In the genomic region with DNA sequence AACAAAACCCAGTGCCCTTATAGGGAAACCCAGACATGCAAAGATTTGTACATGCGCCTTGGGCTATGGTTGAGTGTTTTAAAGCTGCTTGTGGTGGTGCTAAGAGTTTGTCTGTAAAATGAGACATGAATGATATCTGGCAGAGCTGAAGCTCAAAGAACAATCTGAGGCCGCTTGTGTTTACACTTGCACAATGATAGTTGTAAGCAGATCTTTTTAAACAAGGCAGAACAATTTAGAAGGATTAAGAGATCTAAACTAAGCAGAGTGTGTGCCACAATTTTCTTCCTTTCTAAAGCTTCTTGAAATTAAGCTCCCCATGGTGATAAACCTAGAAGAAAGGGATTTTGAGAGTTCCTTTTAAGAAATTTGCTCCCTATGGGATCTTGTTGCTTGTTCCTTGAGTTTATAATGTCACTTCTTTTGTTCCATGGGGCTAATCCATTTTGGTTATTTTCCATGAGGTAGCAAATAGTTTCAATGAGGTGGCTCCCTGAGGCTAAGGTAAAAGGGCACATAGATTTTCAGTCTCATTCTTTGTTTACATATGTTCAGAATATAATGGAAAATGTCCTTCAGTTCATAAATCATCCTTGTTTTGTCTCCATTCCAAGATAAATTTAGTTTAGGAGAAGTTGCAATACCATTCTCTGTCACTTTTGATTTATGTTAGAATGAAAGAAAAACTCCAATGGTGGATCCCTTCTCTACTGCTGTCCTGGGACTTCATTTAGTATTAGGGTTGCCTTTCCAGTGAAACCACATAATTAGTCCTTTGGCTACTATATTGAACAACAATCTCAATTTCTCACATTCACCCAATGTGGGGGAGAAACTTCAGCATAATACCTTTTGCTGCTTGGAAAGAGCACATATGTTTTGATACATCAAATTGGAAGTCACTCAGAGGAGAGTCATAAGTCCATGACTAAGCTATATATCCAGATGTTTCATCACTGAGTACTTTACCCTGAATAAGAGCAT, we compare ENCODE assay signal across 17 cellular contexts.
DNase-seq lines count a peak whose midpoint lies in the region; ATAC-seq and TF ChIP-seq lines count a peak whose summit lies in the region.
"Had no signal": no experiment of that assay in that cellular context is flagged by ENCODE, and none has a peak within 500 bp of the region (broad histone marks: within the 10 kb centered on the region; RNA-seq: fewer than 3 reads in every experiment).

No MANE protein-coding gene starts in this region.

- no peak for TF ChIP-seq POLR2A in sigmoid colon (IDR thresholded peaks at IDR 0.05)

- H3K4me1 Mint-ChIP-seq in naive thymus-derived CD8-positive, alpha-beta T cell = no peaks in the 10 kb centered on the region
- H3K4me1 Mint-ChIP-seq: activated CD4-positive, alpha-beta T cell treated with anti-CD3 and anti-CD28 coated beads, Interleukin-2, amount 10 ng/mL, durations not matched to agents 24 days and 14 days; T-cell had no signal

- POLR2A ChIA-PET in naive thymus-derived CD8-positive, alpha-beta T cell (lab: Charles Lee) = no interaction called here

- peak overlapping the region; percentile 35 to 69 (median 54) for H3K27ac ChIP-seq in sigmoid colon
- H3K27ac ChIP-seq: pancreas had no signal

- H3K36me3 Mint-ChIP-seq in naive thymus-derived CD8-positive, alpha-beta T cell = no peaks in the 10 kb centered on the region
- H3K36me3 Mint-ChIP-seq: T-cell had no signal

- H3K9me3 Mint-ChIP-seq in naive thymus-derived CD8-positive, alpha-beta T cell = peaks cover 0 to 7% (median 0%) of the 10 kb centered on the region in 9 donors
- H3K9me3 Mint-ChIP-seq: activated CD4-positive, alpha-beta T cell treated with anti-CD3 and anti-CD28 coated beads, Interleukin-2, amount 10 ng/mL, durations not matched to agents 24 days and 14 days; T-cell had no signal

- no peaks in the 10 kb centered on the region for H3K9me3 ChIP-seq in sigmoid colon
- H3K9me3 ChIP-seq: pancreas had no signal

- DNase-seq in H4 (ENCODE audit: low spot score) (peak; percentile 94), RKO (ENCODE audit: low spot score) (peak; percentile 31), fibroblast of mammary gland (ENCODE audit: low read depth) (peak; percentile 93), sigmoid colon (no peak), islet precursor cell (no peak), medulla oblongata (ENCODE audit: extremely low spot score) (no peak)
- DNase-seq in naive thymus-derived CD8-positive, alpha-beta T cell = no peak
- DNase-seq: activated CD4-positive, alpha-beta T cell treated with anti-CD3 and anti-CD28 coated beads, Interleukin-2, amount 10 ng/mL, durations not matched to agents 24 days and 14 days; CD4-positive, alpha-beta T cell; head of caudate nucleus; left ventricle myocardium superior; NCI-H187 treated with DMSO at 0.1 percent for 48 hours; pancreas; stimulated activated CD4-positive, alpha-beta T cell treated with anti-CD3 and anti-CD28 coated beads, Interleukin-4, amount 100 ng/mL, for 1 hour; T-cell had no signal

- H3K4me3 ChIP-seq in fibroblast of mammary gland (ENCODE audit: control insufficient read depth, low read depth, low read length) (no peak overlapping the region), sigmoid colon (no peak overlapping the region)
- H3K4me3 ChIP-seq: pancreas had no signal

- intact Hi-C loops in sigmoid colon (cut with DNase I) = no loop called here

- TF ChIP-seq EP300 in sigmoid colon (IDR thresholded peaks at IDR 0.05) = no peak

- 50 to 58% methylated on average over 2 of the region's 2 CpGs for WGBS in sigmoid colon, 2 donors

- H3K27ac Mint-ChIP-seq in naive thymus-derived CD8-positive, alpha-beta T cell = no peak overlapping the region
- H3K27ac Mint-ChIP-seq: activated CD4-positive, alpha-beta T cell treated with anti-CD3 and anti-CD28 coated beads, Interleukin-2, amount 10 ng/mL, durations not matched to agents 24 days and 14 days; CD4-positive, alpha-beta T cell; stimulated activated naive CD8-positive, alpha-beta T cell treated with anti-CD3 and anti-CD28 coated beads, Interleukin-15, Interleukin-2, amounts not matched to agents 100 ng/mL and 50 ng/mL, for 24 hours; T-cell had no signal

- H3K36me3 ChIP-seq in sigmoid colon = no peaks in the 10 kb centered on the region
- H3K36me3 ChIP-seq: pancreas had no signal

- ATAC-seq in naive thymus-derived CD8-positive, alpha-beta T cell = no peak
- ATAC-seq in HG03045 (IDR thresholded peaks at IDR 0.05; ENCODE audit: unreplicated experiment) = no peak
- ATAC-seq: left ventricle myocardium superior, pancreas, T-cell had no signal

- TF ChIP-seq CTCF in fibroblast of mammary gland (conservative IDR thresholded peaks at IDR 0.05; ENCODE audit: control insufficient read depth, insufficient read depth, low read depth, low read length) (no peak), sigmoid colon (IDR thresholded peaks at IDR 0.05) (no peak)

- no peaks in the 10 kb centered on the region for H3K27me3 ChIP-seq in sigmoid colon
- H3K27me3 ChIP-seq: pancreas had no signal

- H3K4me1 ChIP-seq in sigmoid colon = peaks cover 0 to 24% (median 18%) of the 10 kb centered on the region in 4 donors
- H3K4me1 ChIP-seq: pancreas had no signal

- no peak overlapping the region for H3K4me3 Mint-ChIP-seq in naive thymus-derived CD8-positive, alpha-beta T cell
- H3K4me3 Mint-ChIP-seq: activated CD4-positive, alpha-beta T cell treated with anti-CD3 and anti-CD28 coated beads, Interleukin-2, amount 10 ng/mL, durations not matched to agents 24 days and 14 days; CD4-positive, alpha-beta T cell; stimulated activated naive CD8-positive, alpha-beta T cell treated with anti-CD3 and anti-CD28 coated beads, Interleukin-15, Interleukin-2, amounts not matched to agents 100 ng/mL and 50 ng/mL, for 24 hours; T-cell had no signal

- no peaks in the 10 kb centered on the region for H3K27me3 Mint-ChIP-seq in naive thymus-derived CD8-positive, alpha-beta T cell
- H3K27me3 Mint-ChIP-seq: activated CD4-positive, alpha-beta T cell treated with anti-CD3 and anti-CD28 coated beads, Interleukin-2, amount 10 ng/mL, durations not matched to agents 24 days and 14 days; CD4-positive, alpha-beta T cell; stimulated activated naive CD8-positive, alpha-beta T cell treated with anti-CD3 and anti-CD28 coated beads, Interleukin-15, Interleukin-2, amounts not matched to agents 100 ng/mL and 50 ng/mL, for 24 hours; T-cell had no signal

Comparison
In these comparisons a context has a peak if more than half of its experiments do, and no peak if none do; other contexts are left out.
1. DNase-seq: peak in H4 (single experiment), RKO (single experiment) and fibroblast of mammary gland (single experiment); none in sigmoid colon (single experiment), naive thymus-derived CD8-positive, alpha-beta T cell (0 of 10), islet precursor cell (single experiment) and medulla oblongata (single experiment).